ENCODE assay signal across 1 cellular context in genomic region chr2:127454595-127455565, GRCh38.
TF ChIP-seq lines count a peak whose summit lies in the region.

No MANE protein-coding gene starts in this region.

TF ChIP-seq in HCT116, 20 proteins besides CTCF, POLR2A, EP300 and RAD21 (continued from another document):
- no peak for TF ChIP-seq REST (IDR thresholded peaks at IDR 0.05; ENCODE audit: low read depth)
- TF ChIP-seq EZH2phosphoT487 (IDR thresholded peaks at IDR 0.05; ENCODE audit: borderline replicate concordance) = no peak
- no peak for TF ChIP-seq YY1 (IDR thresholded peaks at IDR 0.05; ENCODE audit: extremely low read depth, insufficient replicate concordance, low read depth, low read length)
